17 cellular contexts compared by ENCODE assay signal in the genomic region with DNA sequence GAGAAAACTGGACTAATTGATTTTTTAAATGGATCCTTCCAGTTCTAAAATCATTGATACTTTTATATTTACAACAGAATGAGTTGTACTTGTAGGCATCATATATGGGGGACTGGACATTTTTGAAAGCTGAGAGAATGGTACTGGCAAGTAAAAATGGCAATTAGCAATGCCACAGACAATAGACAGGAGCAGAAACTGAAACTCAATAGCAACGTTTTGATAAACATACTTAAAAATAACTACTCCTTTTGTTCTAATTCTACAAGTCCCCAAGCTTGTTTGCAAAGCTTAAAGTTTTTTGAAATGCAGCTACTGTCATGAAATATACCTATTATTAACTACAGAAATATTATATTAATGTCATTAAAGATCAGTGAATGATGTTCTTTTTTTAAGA. TPM values are rescaled to one million over a fixed set of nuclear protein-coding genes. Genes with fewer than 3 reads are reported as not detected.
A peak's percentile ranks its signal among the peaks of the same experiment; 100 is the strongest.
DNase-seq lines count a peak whose midpoint lies in the region; ATAC-seq, FAIRE-seq and TF ChIP-seq lines count a peak whose summit lies in the region.
"Had no signal": no experiment of that assay in that cellular context is flagged by ENCODE, and none has a peak within 500 bp of the region (broad histone marks: within the 10 kb centered on the region; RNA-seq: fewer than 3 reads in every experiment).

No MANE protein-coding gene starts in this region.

- 0% methylated on average over 1 of the region's 1 CpG for WGBS in GM12878 (ENCODE audit: insufficient coverage, insufficient replicate concordance, low lambda C conversion rate, missing lambda C conversion rate)

- TF ChIP-seq POLR2A in GM12878 (IDR thresholded peaks at IDR 0.05; ENCODE audit: low read depth, low read length), result no peak

- peak overlapping the region; percentile 62 for H3K27ac ChIP-seq in KMS-11
- H3K27ac ChIP-seq in MM.1S (ENCODE audit: low read length), result peak overlapping the region; percentile 80
- H3K27ac ChIP-seq in GM12878 (ENCODE audit: control insufficient read depth, insufficient read depth), result no peak overlapping the region

- H3K4me3 ChIP-seq in KMS-11 (IDR thresholded peaks at IDR 0.05; ENCODE audit: insufficient read depth, low read depth, low read length), result no peak overlapping the region
- 0 out of 2 replicates have a peak overlapping the region, but pooled peaks have one; percentile 4 for H3K4me3 ChIP-seq in MM.1S (ENCODE audit: low read length)
- H3K4me3 ChIP-seq in GM12878, result no peak overlapping the region
- H3K4me3 ChIP-seq: HAP-1 had no signal

- H3K79me2 ChIP-seq in KMS-11 (ENCODE audit: insufficient read depth, low read depth) (no peaks in the 10 kb centered on the region), MM.1S (ENCODE audit: low read length) (no peaks in the 10 kb centered on the region), GM12878 (ENCODE audit: control insufficient read depth, insufficient read depth, low read length) (no peaks in the 10 kb centered on the region)

- no peak for TF ChIP-seq CTCF in KMS-11 (conservative IDR thresholded peaks at IDR 0.05; ENCODE audit: low read depth, low read length)
- TF ChIP-seq CTCF in MM.1S (IDR thresholded peaks at IDR 0.05; ENCODE audit: low read length), result no peak
- TF ChIP-seq CTCF in GM12878 (IDR thresholded peaks at IDR 0.05 in 2 of 3, conservative IDR thresholded peaks at IDR 0.05 in 1 of 3; ENCODE audit: control insufficient read depth in 2 of 3, extremely low read depth in 1 of 3, insufficient read depth in 1 of 3, low read depth in 3 of 3, low read length in 3 of 3), result no peak
- TF ChIP-seq CTCF in GM10248 (IDR thresholded peaks at IDR 0.05; ENCODE audit: control extremely low read depth, extremely low read depth, low read depth, missing control alignments), result no peak

- peak overlapping the region; percentile 84 for H3K4me2 ChIP-seq in KMS-11
- H3K4me2 ChIP-seq in MM.1S (ENCODE audit: low read depth, low read length), result peak overlapping the region; percentile 61
- H3K4me2 ChIP-seq in GM12878 (ENCODE audit: control insufficient read depth, insufficient read depth), result no peak overlapping the region

- CTCF ChIA-PET in GM12878 (lab: Yijun Ruan, JAX), result no interaction called here
- CTCF ChIA-PET in GM10248 (lab: Yijun Ruan, JAX), result no interaction called here

- ATAC-seq in GM12878, result 0 out of 3 replicates have a peak, but pooled peaks have one; percentile 34

- no peak for FAIRE-seq in GM12878 (lab: Jason Lieb, UNC)
- FAIRE-seq: G401.6, GM12891, GM18507, H54 had no signal

- no peak for TF ChIP-seq EP300 in GM12878 (IDR thresholded peaks at IDR 0.05; ENCODE audit: borderline replicate concordance in 1 of 2, control insufficient read depth in 1 of 2, low read depth in 2 of 2, low read length in 2 of 2)

- BruUV-seq in GM12878 (replicated peaks; lab: Mats Ljungman, UMichigan), result no TSS peak

- no peaks in the 10 kb centered on the region for H3K9me2 ChIP-seq in MM.1S (replicated peaks; ENCODE audit: insufficient read depth, low read length)

- intact Hi-C loops in GM12878 (cut with micrococcal nuclease; ENCODE audit: unreplicated experiment), result no loop called here

- peaks cover 13% of the 10 kb centered on the region for H3F3A ChIP-seq in MM.1S (ENCODE audit: insufficient read depth, low read length)

- peak overlapping the region; percentile 51 for H2AFZ ChIP-seq in KMS-11 (ENCODE audit: low read depth)
- peak overlapping the region; percentile 23; the same call in 1 of the 2 replicates for H2AFZ ChIP-seq in MM.1S (ENCODE audit: low read length)
- H2AFZ ChIP-seq in GM12878 (ENCODE audit: control insufficient read depth, low read depth, low read length), result no peak overlapping the region

- H3K9ac ChIP-seq in KMS-11 (peak overlapping the region; percentile 10; the same call in 1 of the 2 replicates), MM.1S (ENCODE audit: low read length) (no peak overlapping the region; the same call in 1 of the 2 replicates), GM12878 (ENCODE audit: control insufficient read depth, insufficient read depth, low read length) (no peak overlapping the region)

- H3K36me3 ChIP-seq in KMS-11 (ENCODE audit: insufficient read depth), result no peaks in the 10 kb centered on the region
- H3K36me3 ChIP-seq in MM.1S (replicated peaks; ENCODE audit: insufficient read depth, low read length), result no peaks in the 10 kb centered on the region
- H3K36me3 ChIP-seq in GM12878 (ENCODE audit: control insufficient read depth in 2 of 2, insufficient read depth in 2 of 2, low read length in 1 of 2), result no peaks in the 10 kb centered on the region
- H3K36me3 ChIP-seq: HAP-1 had no signal

- no peaks in the 10 kb centered on the region for H3K27me3 ChIP-seq in KMS-11 (ENCODE audit: insufficient read depth, low read depth)
- H3K27me3 ChIP-seq in MM.1S (replicated peaks; ENCODE audit: insufficient read depth, low read length), result no peaks in the 10 kb centered on the region
- no peaks in the 10 kb centered on the region for H3K27me3 ChIP-seq in GM12878 (replicated peaks in 1 of 2; ENCODE audit: control insufficient read depth in 2 of 2, insufficient read depth in 2 of 2, low read length in 1 of 2)

- POLR2A ChIA-PET in GM12878 (lab: Charles Lee), result no interaction called here
- POLR2A ChIA-PET in GM10248 (lab: Yijun Ruan, JAX), result no interaction called here

- peak; percentile 67 for DNase-seq in MM.1S
- DNase-seq in GM12878 (ENCODE audit: low read depth, low spot score), result no peak
- no peak for DNase-seq in DMS53 (lab: John Stamatoyannopoulos, UW)
- DNase-seq in GM10248 (ENCODE audit: extremely low spot score), result no peak
- DNase-seq in NCI-H2227 treated with DMSO at 0.1 percent for 48 hours (lab: John Stamatoyannopoulos, UW), result no peak
- DNase-seq: C1 segment of cervical spinal cord; Calu3; CD4-positive, alpha-beta memory T cell; COR-L47; DND-41; GOT3 had no signal

- RAD21 ChIA-PET in GM12878 (lab: Charles Lee; ENCODE audit: unreplicated experiment), result no interaction called here

- no peaks in the 10 kb centered on the region for H4K20me1 ChIP-seq in KMS-11 (ENCODE audit: insufficient read depth)
- no peaks in the 10 kb centered on the region for H4K20me1 ChIP-seq in MM.1S (ENCODE audit: insufficient read depth, low read length)
- H4K20me1 ChIP-seq in GM12878 (ENCODE audit: control insufficient read depth, insufficient read depth), result no peaks in the 10 kb centered on the region

- SMC1A ChIA-PET in GM12878 (lab: Charles Lee; ENCODE audit: uncharacterized antibody, unreplicated experiment), result no interaction called here

- in situ Hi-C loops in GM12878 (cut with MboI), result no loop called here

- H3K9me3 ChIP-seq in MM.1S (replicated peaks; ENCODE audit: insufficient read depth, low read length), result no peaks in the 10 kb centered on the region
- no peaks in the 10 kb centered on the region for H3K9me3 ChIP-seq in GM12878 (replicated peaks; ENCODE audit: control insufficient read depth, insufficient read depth, low read length)
- H3K9me3 ChIP-seq: HAP-1 had no signal

- no peak for TF ChIP-seq RAD21 in GM12878 (IDR thresholded peaks at IDR 0.05; ENCODE audit: insufficient read depth, low read depth, low read length)

- H3K4me1 ChIP-seq in KMS-11 (ENCODE audit: low read depth, poor library complexity, severe bottlenecking) (peaks cover 83% of the 10 kb centered on the region), MM.1S (ENCODE audit: low read length) (peaks cover 47% of the 10 kb centered on the region), GM12878 (ENCODE audit: control insufficient read depth, insufficient read depth, low read length) (no peaks in the 10 kb centered on the region)
- H3K4me1 ChIP-seq: HAP-1 had no signal

TF ChIP-seq in GM12878, 131 proteins besides CTCF, POLR2A, EP300 and RAD21 (continues in another document):
- TF ChIP-seq, protein P1, sequence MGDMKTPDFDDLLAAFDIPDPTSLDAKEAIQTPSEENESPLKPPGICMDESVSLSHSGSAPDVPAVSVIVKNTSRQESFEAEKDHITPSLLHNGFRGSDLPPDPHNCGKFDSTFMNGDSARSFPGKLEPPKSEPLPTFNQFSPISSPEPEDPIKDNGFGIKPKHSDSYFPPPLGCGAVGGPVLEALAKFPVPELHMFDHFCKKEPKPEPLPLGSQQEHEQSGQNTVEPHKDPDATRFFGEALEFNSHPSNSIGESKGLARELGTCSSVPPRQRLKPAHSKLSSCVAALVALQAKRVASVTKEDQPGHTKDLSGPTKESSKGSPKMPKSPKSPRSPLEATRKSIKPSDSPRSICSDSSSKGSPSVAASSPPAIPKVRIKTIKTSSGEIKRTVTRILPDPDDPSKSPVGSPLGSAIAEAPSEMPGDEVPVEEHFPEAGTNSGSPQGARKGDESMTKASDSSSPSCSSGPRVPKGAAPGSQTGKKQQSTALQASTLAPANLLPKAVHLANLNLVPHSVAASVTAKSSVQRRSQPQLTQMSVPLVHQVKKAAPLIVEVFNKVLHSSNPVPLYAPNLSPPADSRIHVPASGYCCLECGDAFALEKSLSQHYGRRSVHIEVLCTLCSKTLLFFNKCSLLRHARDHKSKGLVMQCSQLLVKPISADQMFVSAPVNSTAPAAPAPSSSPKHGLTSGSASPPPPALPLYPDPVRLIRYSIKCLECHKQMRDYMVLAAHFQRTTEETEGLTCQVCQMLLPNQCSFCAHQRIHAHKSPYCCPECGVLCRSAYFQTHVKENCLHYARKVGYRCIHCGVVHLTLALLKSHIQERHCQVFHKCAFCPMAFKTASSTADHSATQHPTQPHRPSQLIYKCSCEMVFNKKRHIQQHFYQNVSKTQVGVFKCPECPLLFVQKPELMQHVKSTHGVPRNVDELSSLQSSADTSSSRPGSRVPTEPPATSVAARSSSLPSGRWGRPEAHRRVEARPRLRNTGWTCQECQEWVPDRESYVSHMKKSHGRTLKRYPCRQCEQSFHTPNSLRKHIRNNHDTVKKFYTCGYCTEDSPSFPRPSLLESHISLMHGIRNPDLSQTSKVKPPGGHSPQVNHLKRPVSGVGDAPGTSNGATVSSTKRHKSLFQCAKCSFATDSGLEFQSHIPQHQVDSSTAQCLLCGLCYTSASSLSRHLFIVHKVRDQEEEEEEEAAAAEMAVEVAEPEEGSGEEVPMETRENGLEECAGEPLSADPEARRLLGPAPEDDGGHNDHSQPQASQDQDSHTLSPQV (IDR thresholded peaks at IDR 0.05), result no peak

RNA-seq across cellular contexts. Expression of a gene that starts 52.8 kb away (rescaled TPM):
- total RNA-seq in GM12878 (2013; cell fraction: nucleolus; rRNA removed), result not detected in 2 replicates
- total RNA-seq in GM12878 (2014; rRNA removed) (0.11 and 0.28 TPM in 2 replicates), GM12878 (2014; rRNA removed; fragmentation: Illumina TruSeq; extraction: Trizol) (0.09 and 0.13 TPM in 2 replicates), GM12878 (2021) (0.40 and 0.44 TPM in 2 replicates)
- 0.09 TPM for polyA plus RNA-seq in GM12878 (2011; ENCODE audit: low read depth)
- polyA plus RNA-seq in GM12878 (2011; rRNA removed) (0.16 and 0.17 TPM in 2 replicates), GM12878 (2014; fragmentation: Illumina TruSeq; extraction: Trizol) (0.25 and 0.31 TPM in 2 replicates), GM12878 (2014; fragmentation: Nextera tagmentation; extraction: Ambion mirVana) (under 1 TPM; 0.03 to 0.09 TPM), GM12878 (2014; rRNA removed) (0.22 and 0.37 TPM in 2 replicates), GM12878 (2016; fragmentation: Nextera tagmentation; extraction: Ambion mirVana) (under 1 TPM; 0.06 to 0.15 TPM)
- polyA plus RNA-seq in GM12878 (2011; cell fraction: cytosol; rRNA removed), result 0.10 and 0.18 TPM in 2 replicates
- 0.57 and 0.72 TPM in 2 replicates for polyA plus RNA-seq in GM12878 (2011; cell fraction: nucleus; rRNA removed)
- polyA plus RNA-seq in GM12878 (2012), result 0.04 TPM in 1 of 2 replicates, not detected in the other
- 0.07 and 0.36 TPM in 2 replicates for polyA minus RNA-seq in GM12878 (2011; rRNA and poly(A)+ RNA removed)
- not detected in 2 replicates for polyA minus RNA-seq in GM12878 (2011; cell fraction: cytosol; rRNA and poly(A)+ RNA removed)
- 0.24 and 0.48 TPM in 2 replicates for polyA minus RNA-seq in GM12878 (2011; cell fraction: nucleus; rRNA and poly(A)+ RNA removed)
- total RNA-seq: Calu3; CD4-positive, alpha-beta memory T cell had no signal
- polyA plus RNA-seq: CD4-positive, alpha-beta memory T cell had no signal
